ENCODE assay signal across 1 cellular context in genomic region chr14:105010106-105010505, GRCh38.
TF ChIP-seq lines count a peak whose summit lies in the region.

No MANE protein-coding gene starts in this region.

TF ChIP-seq in K562, 482 proteins besides CTCF, POLR2A, EP300 and RAD21:
- no peak for TF ChIP-seq LEF1 (IDR thresholded peaks at IDR 0.05)
- TF ChIP-seq KLF13 (tag; IDR thresholded peaks at IDR 0.05; ENCODE audit: borderline replicate concordance, low read depth): no peak
- TF ChIP-seq CHAMP1 (IDR thresholded peaks at IDR 0.05): no peak
- no peak for TF ChIP-seq NRF1 (conservative IDR thresholded peaks at IDR 0.05 in 1 of 2, IDR thresholded peaks at IDR 0.05 in 1 of 2)
- TF ChIP-seq ZNF134 (CRISPR knock-in tag; conservative IDR thresholded peaks at IDR 0.05): no peak
- TF ChIP-seq E2F3 (CRISPR knock-in tag; IDR thresholded peaks at IDR 0.05): no peak
- no peak for TF ChIP-seq SMARCA4 (IDR thresholded peaks at IDR 0.05)
- TF ChIP-seq ZNF318 (IDR thresholded peaks at IDR 0.05; ENCODE audit: borderline replicate concordance in 1 of 2, low read depth in 1 of 2): no peak
- no peak for TF ChIP-seq TSC22D4 (tag; IDR thresholded peaks at IDR 0.05)
